Comparison of ENCODE assay signal across 21 cellular contexts in genomic region chr2:119723784-119724467, GRCh38. TPM values are rescaled to one million over a fixed set of nuclear protein-coding genes. Genes with fewer than 3 reads are reported as not detected.
DNase-seq lines count a peak whose midpoint lies in the region; ATAC-seq lines count a peak whose summit lies in the region.
"Had no signal": no experiment of that assay in that cellular context is flagged by ENCODE, and none has a peak within 500 bp of the region (broad histone marks: within the 10 kb centered on the region; RNA-seq: fewer than 3 reads in every experiment).

No MANE protein-coding gene starts in this region.

- no peaks in the 10 kb centered on the region for H3K27me3 Mint-ChIP-seq in activated T-cell treated with anti-CD3 and anti-CD28 coated beads, Interleukin-2, amount 50 U/mL, for 24 hours
- H3K27me3 Mint-ChIP-seq in T-helper 17 cell = no peaks in the 10 kb centered on the region
- H3K27me3 Mint-ChIP-seq in activated T-helper 1 cell treated with anti-CD3 and anti-CD28 coated beads, Interleukin-12 subunit alpha, Interleukin-12 subunit beta, Interleukin-2, Interleukin-4 antibody, amounts not matched to agents 30 ng/mL and 10 ng/mL and 1 ng/mL, durations not matched to agents 14 hours and 24 hours and 36 hours (ENCODE audit: insufficient read depth) = peaks cover 3% of the 10 kb centered on the region

- H3K4me1 Mint-ChIP-seq in activated T-cell treated with anti-CD3 and anti-CD28 coated beads, Interleukin-2, amount 50 U/mL, for 24 hours (ENCODE audit: low read depth) = peaks cover 10% of the 10 kb centered on the region
- H3K4me1 Mint-ChIP-seq in T-helper 17 cell = peaks cover 10% of the 10 kb centered on the region
- peaks cover 8% of the 10 kb centered on the region for H3K4me1 Mint-ChIP-seq in activated T-helper 1 cell treated with anti-CD3 and anti-CD28 coated beads, Interleukin-12 subunit alpha, Interleukin-12 subunit beta, Interleukin-2, Interleukin-4 antibody, amounts not matched to agents 30 ng/mL and 10 ng/mL and 1 ng/mL, durations not matched to agents 14 hours and 24 hours and 36 hours (ENCODE audit: low read depth)

- intact Hi-C loops in activated T-helper 1 cell treated with anti-CD3 and anti-CD28 coated beads, Interleukin-12 subunit alpha, Interleukin-12 subunit beta, Interleukin-2, Interleukin-4 antibody, amounts not matched to agents 30 ng/mL and 10 ng/mL and 1 ng/mL, durations not matched to agents 14 hours and 24 hours and 36 hours (cut with micrococcal nuclease) = no loop called here

- H3K36me3 Mint-ChIP-seq in activated T-cell treated with anti-CD3 and anti-CD28 coated beads, Interleukin-2, amount 50 U/mL, for 24 hours (ENCODE audit: low read depth) = no peaks in the 10 kb centered on the region
- no peaks in the 10 kb centered on the region for H3K36me3 Mint-ChIP-seq in T-helper 17 cell (ENCODE audit: low read depth)
- H3K36me3 Mint-ChIP-seq in activated T-helper 1 cell treated with anti-CD3 and anti-CD28 coated beads, Interleukin-12 subunit alpha, Interleukin-12 subunit beta, Interleukin-2, Interleukin-4 antibody, amounts not matched to agents 30 ng/mL and 10 ng/mL and 1 ng/mL, durations not matched to agents 14 hours and 24 hours and 36 hours (ENCODE audit: low read depth) = no peaks in the 10 kb centered on the region

- ATAC-seq in T-helper 17 cell = peak; percentile 33
- ATAC-seq in stimulated activated naive CD8-positive, alpha-beta T cell treated with anti-CD3 and anti-CD28 coated beads, Interleukin-15, Interleukin-2, amounts not matched to agents 100 U/mL and 50 U/mL, for 24 hours = peak; percentile 94
- ATAC-seq in GM21447 (IDR thresholded peaks at IDR 0.05; ENCODE audit: unreplicated experiment) = no peak
- ATAC-seq: body of pancreas, mucosa of descending colon had no signal

- H3K27me3 ChIP-seq in HAP-1 (ENCODE audit: low read depth) = peaks cover 2% of the 10 kb centered on the region; the same call in 1 of the 2 replicates
- H3K27me3 ChIP-seq: body of pancreas, spleen had no signal

- no peak for DNase-seq in activated T-cell treated with anti-CD3 and anti-CD28 coated beads, Interleukin-2, amount 50 U/mL, for 24 hours
- no peak for DNase-seq in activated T-cell treated with anti-CD3 and anti-CD28 coated beads, Interleukin-2, amount 50 U/mL, for 1 hour
- DNase-seq in T-helper 17 cell (no peak), kidney tubule cell (ENCODE audit: low spot score) (peak; percentile 39), HAP-1 (ENCODE audit: low spot score in 2 of 2) (no peak)
- peak; percentile 12 for DNase-seq in stimulated activated naive CD8-positive, alpha-beta T cell treated with anti-CD3 and anti-CD28 coated beads, Interleukin-15, Interleukin-2, amounts not matched to agents 100 U/mL and 50 U/mL, for 24 hours
- no peak for DNase-seq in activated T-helper 1 cell treated with anti-CD3 and anti-CD28 coated beads, Interleukin-12 subunit alpha, Interleukin-12 subunit beta, Interleukin-2, Interleukin-4 antibody, amounts not matched to agents 30 ng/mL and 10 ng/mL and 1 ng/mL, durations not matched to agents 14 hours and 24 hours and 36 hours (ENCODE audit: low spot score)
- DNase-seq: ACHN; activated gamma-delta T cell treated with Interleukin-2 at 50 U/mL for 16 hours; body of pancreas; cortex of kidney; foreskin fibroblast; H9; mucosa of descending colon; NCI-H1694; NCI-H748 treated with DMSO at 0.1 percent for 48 hours; OCI-M1; SHP77; spleen; stimulated activated CD8-positive, alpha-beta memory T cell treated with anti-CD3 and anti-CD28 coated beads, Interleukin-4, amount 100 ng/mL, for 48 hours had no signal

- H3K4me3 Mint-ChIP-seq in activated T-cell treated with anti-CD3 and anti-CD28 coated beads, Interleukin-2, amount 50 U/mL, for 24 hours = no peak overlapping the region
- H3K4me3 Mint-ChIP-seq in T-helper 17 cell = no peak overlapping the region
- H3K4me3 Mint-ChIP-seq in activated T-helper 1 cell treated with anti-CD3 and anti-CD28 coated beads, Interleukin-12 subunit alpha, Interleukin-12 subunit beta, Interleukin-2, Interleukin-4 antibody, amounts not matched to agents 30 ng/mL and 10 ng/mL and 1 ng/mL, durations not matched to agents 14 hours and 24 hours and 36 hours = no peak overlapping the region
- H3K4me3 Mint-ChIP-seq: H9 had no signal

- H3K27ac Mint-ChIP-seq in activated T-cell treated with anti-CD3 and anti-CD28 coated beads, Interleukin-2, amount 50 U/mL, for 24 hours = peak overlapping the region; percentile 7
- H3K27ac Mint-ChIP-seq in T-helper 17 cell = peak overlapping the region; percentile 14
- H3K27ac Mint-ChIP-seq in activated T-helper 1 cell treated with anti-CD3 and anti-CD28 coated beads, Interleukin-12 subunit alpha, Interleukin-12 subunit beta, Interleukin-2, Interleukin-4 antibody, amounts not matched to agents 30 ng/mL and 10 ng/mL and 1 ng/mL, durations not matched to agents 14 hours and 24 hours and 36 hours = no peak overlapping the region
- H3K27ac Mint-ChIP-seq: H9 had no signal

- no peak overlapping the region for H3K4me3 ChIP-seq in HAP-1
- H3K4me3 ChIP-seq: body of pancreas, mucosa of descending colon, spleen had no signal

- H3K4me1 ChIP-seq in HAP-1 = no peaks in the 10 kb centered on the region
- H3K4me1 ChIP-seq: body of pancreas, spleen had no signal

- no peaks in the 10 kb centered on the region for H3K9me3 Mint-ChIP-seq in activated T-cell treated with anti-CD3 and anti-CD28 coated beads, Interleukin-2, amount 50 U/mL, for 24 hours
- H3K9me3 Mint-ChIP-seq in activated T-helper 1 cell treated with anti-CD3 and anti-CD28 coated beads, Interleukin-12 subunit alpha, Interleukin-12 subunit beta, Interleukin-2, Interleukin-4 antibody, amounts not matched to agents 30 ng/mL and 10 ng/mL and 1 ng/mL, durations not matched to agents 14 hours and 24 hours and 36 hours = no peaks in the 10 kb centered on the region

- no peaks in the 10 kb centered on the region for H3K9me3 ChIP-seq in T-helper 17 cell (ENCODE audit: control insufficient read depth, low read length, poor library complexity, severe bottlenecking)
- no peaks in the 10 kb centered on the region for H3K9me3 ChIP-seq in HAP-1
- H3K9me3 ChIP-seq: body of pancreas, mucosa of descending colon, spleen had no signal

- in situ Hi-C loops in HAP-1 (cut with MboI; ENCODE audit: low sequenced_read_pairs) = no loop called here

- H3K36me3 ChIP-seq in HAP-1 (replicated peaks) = no peaks in the 10 kb centered on the region
- H3K36me3 ChIP-seq: spleen had no signal

RNA-seq across cellular contexts. Expression of gene PTPN4, which starts 35.8 kb away (rescaled TPM):
- 100 to 1,000 TPM; 128 to 149 TPM for total RNA-seq in T-helper 17 cell
- total RNA-seq in activated T-helper 1 cell treated with anti-CD3 and anti-CD28 coated beads, Interleukin-12 subunit alpha, Interleukin-12 subunit beta, Interleukin-2, Interleukin-4 antibody, amounts not matched to agents 30 ng/mL and 10 ng/mL and 1 ng/mL, durations not matched to agents 14 hours and 24 hours and 36 hours = 24.5 and 28.3 TPM in 2 replicates

RNA-seq across cellular contexts. Expression of gene TMEM177, which starts 44.9 kb away (rescaled TPM):
- total RNA-seq in T-helper 17 cell = 1 to 10 TPM; 3.1 to 4.1 TPM
- 16.6 and 17.4 TPM in 2 replicates for total RNA-seq in activated T-helper 1 cell treated with anti-CD3 and anti-CD28 coated beads, Interleukin-12 subunit alpha, Interleukin-12 subunit beta, Interleukin-2, Interleukin-4 antibody, amounts not matched to agents 30 ng/mL and 10 ng/mL and 1 ng/mL, durations not matched to agents 14 hours and 24 hours and 36 hours

Comparison
In these comparisons a context has a peak if more than half of its experiments do, and no peak if none do; other contexts are left out.
1. DNase-seq: peak in kidney tubule cell (single experiment) and stimulated activated naive CD8-positive, alpha-beta T cell treated with anti-CD3 and anti-CD28 coated beads, Interleukin-15, Interleukin-2, amounts not matched to agents 100 U/mL and 50 U/mL, for 24 hours (single experiment); none in activated T-cell treated with anti-CD3 and anti-CD28 coated beads, Interleukin-2, amount 50 U/mL, for 24 hours (single experiment), activated T-cell treated with anti-CD3 and anti-CD28 coated beads, Interleukin-2, amount 50 U/mL, for 1 hour (single experiment), T-helper 17 cell (0 of 3), activated T-helper 1 cell treated with anti-CD3 and anti-CD28 coated beads, Interleukin-12 subunit alpha, Interleukin-12 subunit beta, Interleukin-2, Interleukin-4 antibody, amounts not matched to agents 30 ng/mL and 10 ng/mL and 1 ng/mL, durations not matched to agents 14 hours and 24 hours and 36 hours (single experiment) and HAP-1 (0 of 2).